ENCODE assay signal across 9 cellular contexts in the genomic region with DNA sequence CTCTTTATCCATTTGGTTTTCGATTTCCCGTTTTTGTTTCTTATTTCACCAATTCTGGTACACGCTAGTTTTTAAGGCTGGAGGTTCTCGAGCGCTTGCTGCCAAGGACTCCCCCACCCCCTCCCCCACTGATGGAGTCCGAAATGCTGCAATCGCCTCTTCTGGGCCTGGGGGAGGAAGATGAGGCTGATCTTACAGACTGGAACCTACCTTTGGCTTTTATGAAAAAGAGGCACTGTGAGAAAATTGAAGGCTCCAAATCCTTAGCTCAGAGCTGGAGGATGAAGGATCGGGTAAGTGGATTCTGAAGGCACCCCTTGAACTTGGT. TPM values are rescaled to one million over a fixed set of nuclear protein-coding genes. Genes with fewer than 3 reads are reported as not detected.
DNase-seq lines count a peak whose midpoint lies in the region; ATAC-seq, FAIRE-seq and TF ChIP-seq lines count a peak whose summit lies in the region.
"Had no signal": no experiment of that assay in that cellular context is flagged by ENCODE, and none has a peak within 500 bp of the region (broad histone marks: within the 10 kb centered on the region; RNA-seq: fewer than 3 reads in every experiment).

No MANE protein-coding gene starts in this region.

- DNase-seq in ELR (ENCODE audit: low read depth) (peak; percentile 40), OCI-M1 (lab: John Stamatoyannopoulos, UW) (peak; percentile 71), epithelial cell of esophagus (ENCODE audit: low read depth) (peak; percentile 15), pancreas (no peak), NCI-H2081 (lab: John Stamatoyannopoulos, UW) (no peak), DMS79 treated with DMSO at 0.1 percent for 48 hours (lab: John Stamatoyannopoulos, UW) (no peak), Kasumi-1 (lab: John Stamatoyannopoulos, UW) (no peak)
- DNase-seq: NCI-H774 had no signal

- H3K4me1 ChIP-seq in pancreas, result peaks cover 7 to 19% (median 11%) of the 10 kb centered on the region in 3 donors

- WGBS in pancreas, 2 donors, result 3 to 5% methylated on average over 8 of the region's 8 CpGs

- H3K4me3 ChIP-seq in epithelial cell of esophagus (ENCODE audit: low read length) (peak overlapping the region; percentile 97), pancreas (peak overlapping the region; percentile 72 to 98 (median 88))

- H3K27me3 ChIP-seq in pancreas, result no peaks in the 10 kb centered on the region

- ATAC-seq in pancreas (no peak), HG02678 (IDR thresholded peaks at IDR 0.05; ENCODE audit: unreplicated experiment) (no peak)

- no peak overlapping the region for H3K27ac ChIP-seq in pancreas

- intact Hi-C loops in pancreas (cut with DNase I), result no loop called here

- no peak for FAIRE-seq in pancreas (lab: Jason Lieb, UNC)

- H3K9me3 ChIP-seq in pancreas, result no peaks in the 10 kb centered on the region

- H3K36me3 ChIP-seq in pancreas, result no peaks in the 10 kb centered on the region

- TF ChIP-seq CTCF in epithelial cell of esophagus (IDR thresholded peaks at IDR 0.05; ENCODE audit: insufficient read depth, low read depth, low read length, missing control alignments), result no peak
- TF ChIP-seq CTCF in pancreas (IDR thresholded peaks at IDR 0.05), result no peak

RNA-seq across cellular contexts. Expression of a gene that starts 0.8 kb away (rescaled TPM):
- 10 to 100 TPM; 10.1 to 18.9 (median 13.2) TPM for total RNA-seq in pancreas
- 10 to 100 TPM in 1 of 2 donors, 1 to 10 TPM in 1; 5.0 to 16.3 TPM for polyA plus RNA-seq in pancreas

Comparison
In these comparisons a context has a peak if more than half of its experiments do, and no peak if none do; other contexts are left out.
1. DNase-seq: peak in ELR (single experiment), OCI-M1 (single experiment) and epithelial cell of esophagus (single experiment); none in pancreas (0 of 6), NCI-H2081 (0 of 2), DMS79 treated with DMSO at 0.1 percent for 48 hours (single experiment) and Kasumi-1 (0 of 2).